ENCODE assay signal across 30 cellular contexts in the genomic region with DNA sequence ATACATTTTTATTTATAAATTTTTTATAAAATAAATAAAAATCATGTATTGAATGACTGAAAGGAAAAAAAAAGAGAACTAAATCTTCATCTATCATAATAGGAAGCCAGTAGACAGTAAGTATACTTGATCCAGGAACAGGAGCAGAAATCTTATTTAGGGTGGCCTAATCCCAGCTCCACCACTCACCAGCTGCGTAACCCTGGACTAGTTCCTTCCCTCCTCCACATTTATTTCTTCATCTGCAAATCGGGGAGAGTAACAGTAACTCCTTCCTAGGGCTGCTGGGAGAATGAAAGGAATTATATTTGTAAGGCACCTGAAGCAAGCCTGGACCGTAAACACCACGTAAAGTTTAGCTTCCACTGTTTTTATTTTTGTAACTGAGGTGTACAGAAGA. TPM values are rescaled to one million over a fixed set of nuclear protein-coding genes. Genes with fewer than 3 reads are reported as not detected.
"Had no signal": no experiment of that assay in that cellular context is flagged by ENCODE, and none has a peak within 500 bp of the region (broad histone marks: within the 10 kb centered on the region; RNA-seq: fewer than 3 reads in every experiment).

No MANE protein-coding gene starts in this region.

- H3K4me3 Mint-ChIP-seq: activated CD4-positive, alpha-beta memory T cell treated with anti-CD3 and anti-CD28 coated beads, Interleukin-2, amount 10 ng/mL, durations not matched to agents 7 days and 5 days; activated CD4-positive, alpha-beta T cell treated with anti-CD3 and anti-CD28 coated beads, Interleukin-2, amount 10 ng/mL, durations not matched to agents 7 days and 5 days; activated naive CD4-positive, alpha-beta T cell treated with anti-CD3 and anti-CD28 coated beads, Interleukin-2, amount 10 ng/mL, durations not matched to agents 7 days and 5 days; activated naive CD8-positive, alpha-beta T cell treated with anti-CD3 and anti-CD28 coated beads, Interleukin-2, amount 10 ng/mL, durations not matched to agents 7 days and 5 days; activated T-cell treated with anti-CD3 and anti-CD28 coated beads, Interleukin-2, amount 50 U/mL, for 24 hours; activated T-cell treated with anti-CD3 and anti-CD28 coated beads, Interleukin-2, amount 50 U/mL, for 72 hours; effector memory CD8-positive, alpha-beta T cell had no signal

- FAIRE-seq: colon, endothelial cell of umbilical vein had no signal

- H3K36me3 Mint-ChIP-seq: activated naive CD4-positive, alpha-beta T cell treated with anti-CD3 and anti-CD28 coated beads, Interleukin-2, amount 10 ng/mL, durations not matched to agents 7 days and 5 days; activated naive CD4-positive, alpha-beta T cell treated with anti-CD3 and anti-CD28 coated beads, Interleukin-2, amount 50 U/mL, for 72 hours; activated naive CD8-positive, alpha-beta T cell treated with anti-CD3 and anti-CD28 coated beads, Interleukin-2, amount 10 ng/mL, durations not matched to agents 7 days and 5 days had no signal

- DNase-seq: activated CD4-positive, alpha-beta memory T cell treated with anti-CD3 and anti-CD28 coated beads, Interleukin-2, amount 10 ng/mL, durations not matched to agents 7 days and 5 days; activated CD4-positive, alpha-beta T cell treated with anti-CD3 and anti-CD28 coated beads for 1 hour; activated CD4-positive, alpha-beta T cell treated with anti-CD3 and anti-CD28 coated beads for 4 hours; activated CD4-positive, alpha-beta T cell treated with anti-CD3 and anti-CD28 coated beads, Interleukin-2, amount 10 ng/mL, durations not matched to agents 7 days and 5 days; activated CD4-positive, alpha-beta T cell treated with anti-CD3 and anti-CD28 coated beads, Interleukin-2, amount 50 U/mL, for 4 hours; activated CD8-positive, alpha-beta memory T cell treated with anti-CD3 and anti-CD28 coated beads, Interleukin-2, amount 50 U/mL, for 48 hours; activated gamma-delta T cell; activated naive CD4-positive, alpha-beta T cell; activated naive CD4-positive, alpha-beta T cell treated with anti-CD3 and anti-CD28 coated beads, Interleukin-2, amount 10 ng/mL, durations not matched to agents 7 days and 5 days; activated naive CD8-positive, alpha-beta T cell treated with anti-CD3 and anti-CD28 coated beads, Interleukin-2, amount 10 ng/mL, durations not matched to agents 7 days and 5 days; activated T-cell treated with anti-CD3 and anti-CD28 coated beads for 4 hours; activated T-cell treated with anti-CD3 and anti-CD28 coated beads, Interleukin-2, amount 50 U/mL, for 24 hours; activated T-cell treated with anti-CD3 and anti-CD28 coated beads, Interleukin-2, amount 50 U/mL, for 72 hours; amygdala; aorta; body of pancreas; caudate nucleus; cortex of kidney; dermis blood vessel endothelial cell; effector CD4-positive, alpha-beta T cell; effector memory CD8-positive, alpha-beta T cell; esophagus squamous epithelium; foreskin melanocyte; glutamatergic neuron; heart left ventricle; T-helper 2 cell had no signal

- ATAC-seq: activated naive CD4-positive, alpha-beta T cell treated with anti-CD3 and anti-CD28 coated beads, Interleukin-2, amount 50 U/mL, for 72 hours; activated T-cell treated with anti-CD3 and anti-CD28 coated beads, Interleukin-2, amount 50 U/mL, for 72 hours; body of pancreas; effector memory CD8-positive, alpha-beta T cell; heart left ventricle had no signal

- H3K27ac Mint-ChIP-seq: activated CD4-positive, alpha-beta memory T cell treated with anti-CD3 and anti-CD28 coated beads, Interleukin-2, amount 10 ng/mL, durations not matched to agents 7 days and 5 days; activated CD4-positive, alpha-beta T cell treated with anti-CD3 and anti-CD28 coated beads, Interleukin-2, amount 10 ng/mL, durations not matched to agents 7 days and 5 days; activated naive CD4-positive, alpha-beta T cell treated with anti-CD3 and anti-CD28 coated beads, Interleukin-2, amount 10 ng/mL, durations not matched to agents 7 days and 5 days; activated naive CD4-positive, alpha-beta T cell treated with anti-CD3 and anti-CD28 coated beads, Interleukin-2, amount 50 U/mL, for 72 hours; activated naive CD8-positive, alpha-beta T cell treated with anti-CD3 and anti-CD28 coated beads, Interleukin-2, amount 10 ng/mL, durations not matched to agents 7 days and 5 days; activated T-cell treated with anti-CD3 and anti-CD28 coated beads, Interleukin-2, amount 50 U/mL, for 24 hours; activated T-cell treated with anti-CD3 and anti-CD28 coated beads, Interleukin-2, amount 50 U/mL, for 72 hours; effector memory CD8-positive, alpha-beta T cell had no signal

- H3K9me3 Mint-ChIP-seq: activated CD4-positive, alpha-beta memory T cell treated with anti-CD3 and anti-CD28 coated beads, Interleukin-2, amount 10 ng/mL, durations not matched to agents 7 days and 5 days; activated CD4-positive, alpha-beta T cell treated with anti-CD3 and anti-CD28 coated beads, Interleukin-2, amount 10 ng/mL, durations not matched to agents 7 days and 5 days; activated naive CD4-positive, alpha-beta T cell treated with anti-CD3 and anti-CD28 coated beads, Interleukin-2, amount 10 ng/mL, durations not matched to agents 7 days and 5 days; activated naive CD4-positive, alpha-beta T cell treated with anti-CD3 and anti-CD28 coated beads, Interleukin-2, amount 50 U/mL, for 72 hours; activated naive CD8-positive, alpha-beta T cell treated with anti-CD3 and anti-CD28 coated beads, Interleukin-2, amount 10 ng/mL, durations not matched to agents 7 days and 5 days; activated T-cell treated with anti-CD3 and anti-CD28 coated beads, Interleukin-2, amount 50 U/mL, for 24 hours; activated T-cell treated with anti-CD3 and anti-CD28 coated beads, Interleukin-2, amount 50 U/mL, for 72 hours; effector memory CD8-positive, alpha-beta T cell had no signal

- H3K4me1 Mint-ChIP-seq: activated CD4-positive, alpha-beta memory T cell treated with anti-CD3 and anti-CD28 coated beads, Interleukin-2, amount 10 ng/mL, durations not matched to agents 7 days and 5 days; activated CD4-positive, alpha-beta T cell treated with anti-CD3 and anti-CD28 coated beads, Interleukin-2, amount 10 ng/mL, durations not matched to agents 7 days and 5 days; activated naive CD4-positive, alpha-beta T cell treated with anti-CD3 and anti-CD28 coated beads, Interleukin-2, amount 10 ng/mL, durations not matched to agents 7 days and 5 days; activated naive CD8-positive, alpha-beta T cell treated with anti-CD3 and anti-CD28 coated beads, Interleukin-2, amount 10 ng/mL, durations not matched to agents 7 days and 5 days had no signal

RNA-seq across cellular contexts. Expression of gene GLIS1, which starts 17.9 kb away (rescaled TPM):
- total RNA-seq: activated CD4-positive, alpha-beta memory T cell treated with anti-CD3 and anti-CD28 coated beads, Interleukin-2, amount 10 ng/mL, durations not matched to agents 7 days and 5 days; activated CD4-positive, alpha-beta T cell treated with anti-CD3 and anti-CD28 coated beads, Interleukin-2, amount 10 ng/mL, durations not matched to agents 7 days and 5 days; activated naive CD4-positive, alpha-beta T cell treated with anti-CD3 and anti-CD28 coated beads, Interleukin-2, amount 50 U/mL, for 72 hours; activated naive CD8-positive, alpha-beta T cell treated with anti-CD3 and anti-CD28 coated beads, Interleukin-2, amount 10 ng/mL, durations not matched to agents 7 days and 5 days; activated T-cell treated with anti-CD3 and anti-CD28 coated beads, Interleukin-2, amount 50 U/mL, for 72 hours; dermis blood vessel endothelial cell; endothelial cell of umbilical vein; T-helper 1 cell treated with Interleukin-12 subunit alpha and Interleukin-12 subunit beta and Interleukin-4 antibody, amounts not matched to agents 30 ng/mL and 1 ng/mL, for 36 hours had no signal
